In the genomic region with DNA sequence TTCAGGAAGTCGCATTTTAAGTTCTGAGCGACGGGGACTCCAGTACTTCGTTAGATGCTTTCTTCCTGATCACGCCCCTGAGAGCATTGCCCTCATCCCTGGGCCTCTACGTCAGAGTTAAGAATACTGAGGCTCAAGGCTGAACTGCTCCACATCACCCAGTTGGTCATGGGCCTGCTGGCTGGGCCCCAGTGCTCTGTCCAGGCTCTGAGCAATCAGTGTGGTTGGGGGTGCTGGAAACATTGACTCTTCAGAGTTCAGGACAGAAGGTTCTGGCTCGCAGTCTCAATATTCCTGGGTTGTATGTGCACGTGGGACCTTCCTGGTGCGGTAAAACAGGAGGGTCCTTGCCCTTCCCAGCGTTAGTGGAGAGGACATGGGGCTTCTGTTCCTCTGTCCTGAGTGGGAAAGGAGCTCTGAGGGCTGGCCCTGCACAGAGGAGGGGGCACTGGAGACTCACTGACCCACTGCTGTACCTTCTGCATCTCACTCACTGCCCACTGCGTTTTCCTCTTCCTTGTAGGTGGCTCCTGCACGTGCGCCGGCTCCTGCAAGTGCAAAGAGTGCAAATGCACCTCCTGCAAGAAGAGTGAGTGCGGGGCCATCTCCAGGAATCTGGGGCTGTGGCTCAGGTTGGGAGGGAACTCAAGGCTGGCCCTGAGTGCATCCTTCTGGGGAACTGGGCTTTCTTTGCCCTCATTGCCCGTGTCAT, we compare ENCODE assay signal across 8 cellular contexts. TPM values are rescaled to one million over a fixed set of nuclear protein-coding genes. Genes with fewer than 3 reads are reported as not detected.
DNase-seq lines count a peak whose midpoint lies in the region; ATAC-seq lines count a peak whose summit lies in the region.

No MANE protein-coding gene starts in this region.

- H3K36me3 ChIP-seq in skeletal muscle satellite cell (ENCODE audit: insufficient read depth, low read length): no peaks in the 10 kb centered on the region

- CTCF ChIA-PET in activated CD4-positive, alpha-beta T cell treated with anti-CD3 and anti-CD28 coated beads for 36 hours (lab: Charles Lee): interaction anchor here (0.7 to 1.2 kb wide), 5 partner anchors 15 to 37 kb away, joined by 3 to 9 read pairs (median 6); a partner anchor contains a TSS

- H3K9me3 ChIP-seq in skeletal muscle satellite cell (replicated peaks; ENCODE audit: low read length): no peaks in the 10 kb centered on the region

- ATAC-seq in activated CD4-positive, alpha-beta T cell treated with anti-CD3 and anti-CD28 coated beads for 36 hours: peak; percentile 28
- peak; percentile 27 to 67 for ATAC-seq in activated naive CD4-positive, alpha-beta T cell treated with anti-CD3 and anti-CD28 coated beads, Interleukin-2, amount 50 U/mL, for 72 hours

- H3K27me3 ChIP-seq in skeletal muscle satellite cell (ENCODE audit: control insufficient read depth, insufficient read depth, low read length): no peaks in the 10 kb centered on the region

- POLR2A ChIA-PET in activated CD4-positive, alpha-beta T cell treated with anti-CD3 and anti-CD28 coated beads for 36 hours (lab: Charles Lee): interaction anchor here (0.7 to 3.0 kb wide), 8 partner anchors 8 to 56 kb away, joined by 3 to 31 read pairs (median 5); a partner anchor contains a TSS

- H3K4me1 ChIP-seq in skeletal muscle satellite cell (ENCODE audit: control insufficient read depth, insufficient read depth, low read length): peaks cover 9% of the 10 kb centered on the region

- DNase-seq in activated CD4-positive, alpha-beta T cell treated with anti-CD3 and anti-CD28 coated beads for 36 hours: peak; percentile 29
- DNase-seq in activated CD4-positive, alpha-beta T cell treated with anti-CD3 and anti-CD28 coated beads, Interleukin-2, amount 50 U/mL, for 48 hours: no peak
- no peak for DNase-seq in activated naive CD4-positive, alpha-beta T cell treated with anti-CD3 and anti-CD28 coated beads, Interleukin-2, amount 50 U/mL, for 72 hours (ENCODE audit: low spot score in 2 of 2)
- DNase-seq in hepatic stellate cell (ENCODE audit: low spot score) (peak; percentile 71), occipital lobe (lab: John Stamatoyannopoulos, UW) (no peak), cerebellar cortex (ENCODE audit: low spot score) (no peak)
- no peak for DNase-seq in stimulated activated naive CD4-positive, alpha-beta T cell (lab: John Stamatoyannopoulos, UW)

- H3K27me3 Mint-ChIP-seq in activated CD4-positive, alpha-beta T cell treated with anti-CD3 and anti-CD28 coated beads for 36 hours: peaks cover 31% of the 10 kb centered on the region

- peak overlapping the region; percentile 78 for H3K4me3 ChIP-seq in skeletal muscle satellite cell (ENCODE audit: low read length)

- no peaks in the 10 kb centered on the region for H3K36me3 Mint-ChIP-seq in activated CD4-positive, alpha-beta T cell treated with anti-CD3 and anti-CD28 coated beads for 36 hours (ENCODE audit: low read depth)
- H3K36me3 Mint-ChIP-seq in activated naive CD4-positive, alpha-beta T cell treated with anti-CD3 and anti-CD28 coated beads, Interleukin-2, amount 50 U/mL, for 72 hours: peaks cover 0 to 11% of the 10 kb centered on the region in 2 donors

- no peaks in the 10 kb centered on the region for H3K9me3 Mint-ChIP-seq in activated CD4-positive, alpha-beta T cell treated with anti-CD3 and anti-CD28 coated beads for 36 hours (ENCODE audit: low read depth)
- H3K9me3 Mint-ChIP-seq in activated naive CD4-positive, alpha-beta T cell treated with anti-CD3 and anti-CD28 coated beads, Interleukin-2, amount 50 U/mL, for 72 hours: no peaks in the 10 kb centered on the region

- peaks cover 14% of the 10 kb centered on the region for H3K4me1 Mint-ChIP-seq in activated CD4-positive, alpha-beta T cell treated with anti-CD3 and anti-CD28 coated beads for 36 hours

- peak overlapping the region; percentile 55 for H3K27ac Mint-ChIP-seq in activated CD4-positive, alpha-beta T cell treated with anti-CD3 and anti-CD28 coated beads for 36 hours
- no peak overlapping the region for H3K27ac Mint-ChIP-seq in activated naive CD4-positive, alpha-beta T cell treated with anti-CD3 and anti-CD28 coated beads, Interleukin-2, amount 50 U/mL, for 72 hours

- H3K9ac ChIP-seq in skeletal muscle satellite cell (ENCODE audit: low read depth, low read length): peak overlapping the region; percentile 87

- intact Hi-C loops in activated CD4-positive, alpha-beta T cell treated with anti-CD3 and anti-CD28 coated beads for 36 hours (cut with DNase I, micrococcal nuclease): loop anchor here (1.0 to 2.0 kb wide), 7 partner anchors 17 to 56 kb away; a partner anchor contains a TSS

- H3K4me2 ChIP-seq in skeletal muscle satellite cell (ENCODE audit: low read length): peak overlapping the region; percentile 90

- peak overlapping the region; percentile 71 for H3K4me3 Mint-ChIP-seq in activated CD4-positive, alpha-beta T cell treated with anti-CD3 and anti-CD28 coated beads for 36 hours

RNA-seq across cellular contexts. Expression of a gene that starts 0.5 kb away (rescaled TPM):
- total RNA-seq in activated CD4-positive, alpha-beta T cell treated with anti-CD3 and anti-CD28 coated beads for 36 hours: 100 to 1,000 TPM in 1 of 2 experiments, 10 to 100 TPM in 1; 61.1 to 108 TPM
- total RNA-seq in activated naive CD4-positive, alpha-beta T cell treated with anti-CD3 and anti-CD28 coated beads, Interleukin-2, amount 50 U/mL, for 72 hours: 1 to 10 TPM; 1.6 to 8.7 TPM
- total RNA-seq in skeletal muscle satellite cell (2012; rRNA removed): 578 and 773 TPM in 2 replicates
- 12.8 TPM for total RNA-seq in occipital lobe

RNA-seq across cellular contexts. Expression of a gene that starts 6.4 kb away (rescaled TPM):
- not detected for total RNA-seq in activated CD4-positive, alpha-beta T cell treated with anti-CD3 and anti-CD28 coated beads for 36 hours
- total RNA-seq in activated naive CD4-positive, alpha-beta T cell treated with anti-CD3 and anti-CD28 coated beads, Interleukin-2, amount 50 U/mL, for 72 hours: not detected
- 6.3 and 10.0 TPM in 2 replicates for total RNA-seq in skeletal muscle satellite cell (2012; rRNA removed)
- 1.4 TPM for total RNA-seq in occipital lobe

RNA-seq across cellular contexts. Expression of a gene that starts 12.4 kb away (rescaled TPM):
- 1 to 10 TPM in 1 of 2 experiments, under 1 TPM in 1; 0.74 to 1.1 TPM for total RNA-seq in activated CD4-positive, alpha-beta T cell treated with anti-CD3 and anti-CD28 coated beads for 36 hours
- total RNA-seq in activated naive CD4-positive, alpha-beta T cell treated with anti-CD3 and anti-CD28 coated beads, Interleukin-2, amount 50 U/mL, for 72 hours: 1 to 10 TPM; 1.0 to 4.9 TPM
- total RNA-seq in skeletal muscle satellite cell (2012; rRNA removed): 17.7 and 23.6 TPM in 2 replicates
- total RNA-seq in occipital lobe: not detected

RNA-seq across cellular contexts. Expression of a gene that starts 17.7 kb away (rescaled TPM):
- 100 to 1,000 TPM; 114 to 380 TPM for total RNA-seq in activated CD4-positive, alpha-beta T cell treated with anti-CD3 and anti-CD28 coated beads for 36 hours
- total RNA-seq in activated naive CD4-positive, alpha-beta T cell treated with anti-CD3 and anti-CD28 coated beads, Interleukin-2, amount 50 U/mL, for 72 hours: 100 to 1,000 TPM; 165 to 200 TPM
- 524 and 636 TPM in 2 replicates for total RNA-seq in skeletal muscle satellite cell (2012; rRNA removed)
- total RNA-seq in occipital lobe: 2.3 TPM

RNA-seq across cellular contexts. Expression of a gene that starts 25.6 kb away (rescaled TPM):
- total RNA-seq in activated CD4-positive, alpha-beta T cell treated with anti-CD3 and anti-CD28 coated beads for 36 hours: not detected
- total RNA-seq in activated naive CD4-positive, alpha-beta T cell treated with anti-CD3 and anti-CD28 coated beads, Interleukin-2, amount 50 U/mL, for 72 hours: not detected
- not detected in 2 replicates for total RNA-seq in skeletal muscle satellite cell (2012; rRNA removed)
- not detected for total RNA-seq in occipital lobe

Comparison
In these comparisons a context has a peak if more than half of its experiments do, and no peak if none do; other contexts are left out.
1. DNase-seq: peak in activated CD4-positive, alpha-beta T cell treated with anti-CD3 and anti-CD28 coated beads for 36 hours (single experiment) and hepatic stellate cell (single experiment); none in activated CD4-positive, alpha-beta T cell treated with anti-CD3 and anti-CD28 coated beads, Interleukin-2, amount 50 U/mL, for 48 hours (0 of 2), activated naive CD4-positive, alpha-beta T cell treated with anti-CD3 and anti-CD28 coated beads, Interleukin-2, amount 50 U/mL, for 72 hours (0 of 2), stimulated activated naive CD4-positive, alpha-beta T cell (0 of 6), occipital lobe (single experiment) and cerebellar cortex (single experiment).